In genomic region chr1:167555072-167555471, GRCh38 we compare ENCODE assay signal across 1 cellular context.
A peak's percentile ranks its signal among the peaks of the same experiment; 100 is the strongest.
TF ChIP-seq lines count a peak whose summit lies in the region.

No MANE protein-coding gene starts in this region.

TF ChIP-seq in K562, 482 proteins besides CTCF, POLR2A, EP300 and RAD21:
- TF ChIP-seq BCOR (IDR thresholded peaks at IDR 0.05) (peak; percentile 61; the same call in 1 of the 2 replicates), RBM25 (IDR thresholded peaks at IDR 0.05; ENCODE audit: low read depth, low read length, severe bottlenecking) (peak; percentile 72), KDM1A (IDR thresholded peaks at IDR 0.05) (peak; percentile 40 to 61; a peak in 3 of 4 replicates), ZNF146 (CRISPR knock-in tag; IDR thresholded peaks at IDR 0.05; ENCODE audit: unreplicated experiment) (peak; percentile 83)
